ENCODE assay signal across 1 cellular context in the genomic region with DNA sequence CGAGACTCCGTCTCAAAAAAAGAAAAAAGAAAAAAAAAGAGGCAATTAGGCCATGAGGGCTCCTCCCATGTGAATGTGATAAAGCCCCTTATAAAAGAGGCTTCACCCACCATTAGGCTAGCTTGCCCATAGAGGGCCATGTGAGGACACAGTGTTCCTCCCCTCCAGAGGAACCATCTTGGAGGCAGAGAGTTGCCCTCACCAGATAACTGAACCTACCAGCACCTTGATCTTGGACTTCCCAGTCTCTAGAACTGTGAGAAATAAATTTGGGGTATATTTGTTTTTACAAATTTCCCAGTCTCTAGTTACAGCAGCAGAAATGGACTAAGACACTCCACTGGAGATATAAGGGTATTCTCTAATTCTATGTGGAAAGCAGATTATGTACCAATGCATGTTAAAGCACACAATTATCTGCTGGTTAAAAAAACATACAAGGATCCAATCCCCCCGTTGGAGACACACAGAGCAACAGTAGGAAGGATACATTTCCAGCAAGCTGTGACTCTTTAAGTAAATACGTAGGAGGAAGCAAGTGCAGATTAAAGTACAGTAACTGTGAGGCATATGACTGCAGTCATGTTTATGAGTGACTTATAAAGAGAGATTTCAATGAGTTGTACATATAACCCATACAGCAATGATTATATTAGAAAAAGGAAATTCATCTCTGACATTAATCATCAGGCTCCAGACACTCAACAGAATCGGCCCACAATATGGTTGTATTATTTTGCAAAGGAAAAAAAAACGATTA.
TF ChIP-seq lines count a peak whose summit lies in the region.

No MANE protein-coding gene starts in this region.

TF ChIP-seq in HepG2, 621 proteins besides CTCF, POLR2A, EP300 and RAD21 (continued from another document and continues in another):
- TF ChIP-seq, protein P1, sequence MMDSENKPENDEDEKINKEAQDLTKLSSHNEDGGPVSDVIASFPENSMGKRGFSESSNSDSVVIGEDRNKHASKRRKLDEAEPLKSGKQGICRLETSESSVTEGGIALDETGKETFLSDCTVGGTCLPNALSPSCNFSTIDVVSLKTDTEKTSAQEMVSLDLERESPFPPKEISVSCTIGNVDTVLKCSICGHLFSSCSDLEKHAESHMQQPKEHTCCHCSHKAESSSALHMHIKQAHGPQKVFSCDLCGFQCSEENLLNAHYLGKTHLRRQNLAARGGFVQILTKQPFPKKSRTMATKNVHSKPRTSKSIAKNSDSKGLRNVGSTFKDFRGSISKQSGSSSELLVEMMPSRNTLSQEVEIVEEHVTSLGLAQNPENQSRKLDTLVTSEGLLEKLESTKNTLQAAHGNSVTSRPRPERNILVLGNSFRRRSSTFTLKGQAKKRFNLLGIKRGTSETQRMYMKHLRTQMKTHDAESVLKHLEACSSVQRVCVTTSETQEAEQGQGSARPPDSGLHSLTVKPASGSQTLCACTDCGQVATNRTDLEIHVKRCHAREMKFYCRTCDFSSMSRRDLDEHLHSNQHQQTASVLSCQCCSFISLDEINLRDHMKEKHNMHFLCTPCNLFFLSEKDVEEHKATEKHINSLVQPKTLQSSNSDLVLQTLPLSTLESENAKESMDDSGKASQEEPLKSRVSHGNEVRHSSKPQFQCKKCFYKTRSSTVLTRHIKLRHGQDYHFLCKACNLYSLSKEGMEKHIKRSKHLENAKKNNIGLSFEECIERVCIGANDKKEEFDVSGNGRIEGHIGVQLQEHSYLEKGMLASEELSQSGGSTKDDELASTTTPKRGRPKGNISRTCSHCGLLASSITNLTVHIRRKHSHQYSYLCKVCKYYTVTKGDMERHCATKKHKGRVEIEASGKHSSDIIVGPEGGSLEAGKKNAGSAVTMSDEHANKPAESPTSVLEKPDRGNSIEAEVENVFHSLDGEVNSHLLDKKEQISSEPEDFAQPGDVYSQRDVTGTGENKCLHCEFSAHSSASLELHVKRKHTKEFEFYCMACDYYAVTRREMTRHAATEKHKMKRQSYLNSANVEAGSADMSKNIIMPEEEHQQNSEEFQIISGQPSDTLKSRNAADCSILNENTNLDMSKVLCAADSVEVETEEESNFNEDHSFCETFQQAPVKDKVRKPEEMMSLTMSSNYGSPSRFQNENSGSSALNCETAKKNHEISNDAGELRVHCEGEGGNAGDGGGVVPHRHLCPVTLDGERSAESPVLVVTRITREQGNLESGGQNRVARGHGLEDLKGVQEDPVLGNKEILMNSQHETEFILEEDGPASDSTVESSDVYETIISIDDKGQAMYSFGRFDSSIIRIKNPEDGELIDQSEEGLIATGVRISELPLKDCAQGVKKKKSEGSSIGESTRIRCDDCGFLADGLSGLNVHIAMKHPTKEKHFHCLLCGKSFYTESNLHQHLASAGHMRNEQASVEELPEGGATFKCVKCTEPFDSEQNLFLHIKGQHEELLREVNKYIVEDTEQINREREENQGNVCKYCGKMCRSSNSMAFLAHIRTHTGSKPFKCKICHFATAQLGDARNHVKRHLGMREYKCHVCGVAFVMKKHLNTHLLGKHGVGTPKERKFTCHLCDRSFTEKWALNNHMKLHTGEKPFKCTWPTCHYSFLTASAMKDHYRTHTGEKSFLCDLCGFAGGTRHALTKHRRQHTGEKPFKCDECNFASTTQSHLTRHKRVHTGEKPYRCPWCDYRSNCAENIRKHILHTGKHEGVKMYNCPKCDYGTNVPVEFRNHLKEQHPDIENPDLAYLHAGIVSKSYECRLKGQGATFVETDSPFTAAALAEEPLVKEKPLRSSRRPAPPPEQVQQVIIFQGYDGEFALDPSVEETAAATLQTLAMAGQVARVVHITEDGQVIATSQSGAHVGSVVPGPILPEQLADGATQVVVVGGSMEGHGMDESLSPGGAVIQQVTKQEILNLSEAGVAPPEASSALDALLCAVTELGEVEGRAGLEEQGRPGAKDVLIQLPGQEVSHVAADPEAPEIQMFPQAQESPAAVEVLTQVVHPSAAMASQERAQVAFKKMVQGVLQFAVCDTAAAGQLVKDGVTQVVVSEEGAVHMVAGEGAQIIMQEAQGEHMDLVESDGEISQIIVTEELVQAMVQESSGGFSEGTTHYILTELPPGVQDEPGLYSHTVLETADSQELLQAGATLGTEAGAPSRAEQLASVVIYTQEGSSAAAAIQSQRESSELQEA (CRISPR knock-in tag; IDR thresholded peaks at IDR 0.05; ENCODE audit: not compliant biosample characterization), result no peak
- TF ChIP-seq, protein P2, sequence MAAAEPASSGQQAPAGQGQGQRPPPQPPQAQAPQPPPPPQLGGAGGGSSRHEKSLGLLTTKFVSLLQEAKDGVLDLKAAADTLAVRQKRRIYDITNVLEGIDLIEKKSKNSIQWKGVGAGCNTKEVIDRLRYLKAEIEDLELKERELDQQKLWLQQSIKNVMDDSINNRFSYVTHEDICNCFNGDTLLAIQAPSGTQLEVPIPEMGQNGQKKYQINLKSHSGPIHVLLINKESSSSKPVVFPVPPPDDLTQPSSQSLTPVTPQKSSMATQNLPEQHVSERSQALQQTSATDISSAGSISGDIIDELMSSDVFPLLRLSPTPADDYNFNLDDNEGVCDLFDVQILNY (CRISPR knock-in tag; conservative IDR thresholded peaks at IDR 0.05), result no peak
- TF ChIP-seq HNRNPK (IDR thresholded peaks at IDR 0.05; ENCODE audit: low read depth, low read length, poor library complexity, severe bottlenecking) (no peak), ZSCAN31 (CRISPR knock-in tag; IDR thresholded peaks at IDR 0.05; ENCODE audit: low read depth) (no peak), ZBTB1 (CRISPR knock-in tag; IDR thresholded peaks at IDR 0.05; ENCODE audit: borderline replicate concordance) (no peak), AHR (CRISPR knock-in tag; IDR thresholded peaks at IDR 0.05) (no peak), DNMT3B (CRISPR knock-in tag; conservative IDR thresholded peaks at IDR 0.05) (no peak), ZFP36 (IDR thresholded peaks at IDR 0.05; ENCODE audit: borderline replicate concordance, low read depth, low read length, partially characterized antibody) (no peak), ZNF263 (CRISPR knock-in tag; IDR thresholded peaks at IDR 0.05) (no peak), PAWR (CRISPR knock-in tag; IDR thresholded peaks at IDR 0.05; ENCODE audit: borderline replicate concordance) (no peak), HDAC1 (CRISPR knock-in tag; IDR thresholded peaks at IDR 0.05) (peak; percentile 50; the same call in 1 of the 2 replicates), NFE2L1 (CRISPR knock-in tag; IDR thresholded peaks at IDR 0.05; ENCODE audit: borderline replicate concordance) (no peak), GABPB1 (CRISPR knock-in tag; IDR thresholded peaks at IDR 0.05) (no peak), YEATS2 (CRISPR knock-in tag; IDR thresholded peaks at IDR 0.05; ENCODE audit: borderline replicate concordance) (no peak), AGO2 (optimal IDR thresholded peaks at IDR 0.05; ENCODE audit: low read depth, low read length) (no peak), FOXP1 (IDR thresholded peaks at IDR 0.05) (no peak), FOXP1 (CRISPR knock-in tag; IDR thresholded peaks at IDR 0.05) (peak; percentile 49; the same call in 1 of the 2 replicates), EEA1 (CRISPR knock-in tag; IDR thresholded peaks at IDR 0.05; ENCODE audit: borderline replicate concordance) (no peak), RFX5 (IDR thresholded peaks at IDR 0.05; ENCODE audit: low read depth, low read length) (no peak), ZNF607 (CRISPR knock-in tag; IDR thresholded peaks at IDR 0.05; ENCODE audit: borderline replicate concordance) (no peak), GLI4 (CRISPR knock-in tag; IDR thresholded peaks at IDR 0.05; ENCODE audit: borderline replicate concordance) (no peak), GZF1 (CRISPR knock-in tag; IDR thresholded peaks at IDR 0.05) (no peak), ZKSCAN5 (CRISPR knock-in tag; IDR thresholded peaks at IDR 0.05) (no peak), SIN3A (IDR thresholded peaks at IDR 0.05; ENCODE audit: borderline replicate concordance, low read depth, low read length) (no peak), ZNF598 (CRISPR knock-in tag; IDR thresholded peaks at IDR 0.05; ENCODE audit: borderline replicate concordance) (no peak), ZNF670 (CRISPR knock-in tag; IDR thresholded peaks at IDR 0.05; ENCODE audit: borderline replicate concordance) (no peak), POLR2AphosphoS2 (IDR thresholded peaks at IDR 0.05; ENCODE audit: low read depth, low read length) (no peak), TAF15 (IDR thresholded peaks at IDR 0.05; ENCODE audit: low read depth, low read length, poor library complexity, severe bottlenecking) (no peak), ZNF550 (CRISPR knock-in tag; IDR thresholded peaks at IDR 0.05; ENCODE audit: borderline replicate concordance) (no peak), ZNF841 (CRISPR knock-in tag; IDR thresholded peaks at IDR 0.05; ENCODE audit: borderline replicate concordance) (no peak), ZNF496 (CRISPR knock-in tag; IDR thresholded peaks at IDR 0.05; ENCODE audit: insufficient replicate concordance) (no peak), ZNF562 (CRISPR knock-in tag; IDR thresholded peaks at IDR 0.05; ENCODE audit: borderline replicate concordance) (no peak), HCFC1 (IDR thresholded peaks at IDR 0.05; ENCODE audit: low read depth, low read length) (no peak)
- TF ChIP-seq, protein P3, sequence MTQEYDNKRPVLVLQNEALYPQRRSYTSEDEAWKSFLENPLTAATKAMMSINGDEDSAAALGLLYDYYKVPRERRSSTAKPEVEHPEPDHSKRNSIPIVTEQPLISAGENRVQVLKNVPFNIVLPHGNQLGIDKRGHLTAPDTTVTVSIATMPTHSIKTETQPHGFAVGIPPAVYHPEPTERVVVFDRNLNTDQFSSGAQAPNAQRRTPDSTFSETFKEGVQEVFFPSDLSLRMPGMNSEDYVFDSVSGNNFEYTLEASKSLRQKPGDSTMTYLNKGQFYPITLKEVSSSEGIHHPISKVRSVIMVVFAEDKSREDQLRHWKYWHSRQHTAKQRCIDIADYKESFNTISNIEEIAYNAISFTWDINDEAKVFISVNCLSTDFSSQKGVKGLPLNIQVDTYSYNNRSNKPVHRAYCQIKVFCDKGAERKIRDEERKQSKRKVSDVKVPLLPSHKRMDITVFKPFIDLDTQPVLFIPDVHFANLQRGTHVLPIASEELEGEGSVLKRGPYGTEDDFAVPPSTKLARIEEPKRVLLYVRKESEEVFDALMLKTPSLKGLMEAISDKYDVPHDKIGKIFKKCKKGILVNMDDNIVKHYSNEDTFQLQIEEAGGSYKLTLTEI (CRISPR knock-in tag; conservative IDR thresholded peaks at IDR 0.05), result no peak
- TF ChIP-seq, protein P4, sequence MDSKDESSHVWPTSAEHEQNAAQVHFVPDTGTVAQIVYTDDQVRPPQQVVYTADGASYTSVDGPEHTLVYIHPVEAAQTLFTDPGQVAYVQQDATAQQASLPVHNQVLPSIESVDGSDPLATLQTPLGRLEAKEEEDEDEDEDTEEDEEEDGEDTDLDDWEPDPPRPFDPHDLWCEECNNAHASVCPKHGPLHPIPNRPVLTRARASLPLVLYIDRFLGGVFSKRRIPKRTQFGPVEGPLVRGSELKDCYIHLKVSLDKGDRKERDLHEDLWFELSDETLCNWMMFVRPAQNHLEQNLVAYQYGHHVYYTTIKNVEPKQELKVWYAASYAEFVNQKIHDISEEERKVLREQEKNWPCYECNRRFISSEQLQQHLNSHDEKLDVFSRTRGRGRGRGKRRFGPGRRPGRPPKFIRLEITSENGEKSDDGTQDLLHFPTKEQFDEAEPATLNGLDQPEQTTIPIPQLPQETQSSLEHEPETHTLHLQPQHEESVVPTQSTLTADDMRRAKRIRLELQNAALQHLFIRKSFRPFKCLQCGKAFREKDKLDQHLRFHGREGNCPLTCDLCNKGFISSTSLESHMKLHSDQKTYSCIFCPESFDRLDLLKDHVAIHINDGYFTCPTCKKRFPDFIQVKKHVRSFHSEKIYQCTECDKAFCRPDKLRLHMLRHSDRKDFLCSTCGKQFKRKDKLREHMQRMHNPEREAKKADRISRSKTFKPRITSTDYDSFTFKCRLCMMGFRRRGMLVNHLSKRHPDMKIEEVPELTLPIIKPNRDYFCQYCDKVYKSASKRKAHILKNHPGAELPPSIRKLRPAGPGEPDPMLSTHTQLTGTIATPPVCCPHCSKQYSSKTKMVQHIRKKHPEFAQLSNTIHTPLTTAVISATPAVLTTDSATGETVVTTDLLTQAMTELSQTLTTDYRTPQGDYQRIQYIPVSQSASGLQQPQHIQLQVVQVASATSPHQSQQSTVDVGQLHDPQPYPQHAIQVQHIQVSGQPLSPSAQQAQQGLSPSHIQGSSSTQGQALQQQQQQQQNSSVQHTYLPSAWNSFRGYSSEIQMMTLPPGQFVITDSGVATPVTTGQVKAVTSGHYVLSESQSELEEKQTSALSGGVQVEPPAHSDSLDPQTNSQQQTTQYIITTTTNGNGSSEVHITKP (CRISPR knock-in tag; IDR thresholded peaks at IDR 0.05; ENCODE audit: low read depth), result no peak
- TF ChIP-seq, protein P5, sequence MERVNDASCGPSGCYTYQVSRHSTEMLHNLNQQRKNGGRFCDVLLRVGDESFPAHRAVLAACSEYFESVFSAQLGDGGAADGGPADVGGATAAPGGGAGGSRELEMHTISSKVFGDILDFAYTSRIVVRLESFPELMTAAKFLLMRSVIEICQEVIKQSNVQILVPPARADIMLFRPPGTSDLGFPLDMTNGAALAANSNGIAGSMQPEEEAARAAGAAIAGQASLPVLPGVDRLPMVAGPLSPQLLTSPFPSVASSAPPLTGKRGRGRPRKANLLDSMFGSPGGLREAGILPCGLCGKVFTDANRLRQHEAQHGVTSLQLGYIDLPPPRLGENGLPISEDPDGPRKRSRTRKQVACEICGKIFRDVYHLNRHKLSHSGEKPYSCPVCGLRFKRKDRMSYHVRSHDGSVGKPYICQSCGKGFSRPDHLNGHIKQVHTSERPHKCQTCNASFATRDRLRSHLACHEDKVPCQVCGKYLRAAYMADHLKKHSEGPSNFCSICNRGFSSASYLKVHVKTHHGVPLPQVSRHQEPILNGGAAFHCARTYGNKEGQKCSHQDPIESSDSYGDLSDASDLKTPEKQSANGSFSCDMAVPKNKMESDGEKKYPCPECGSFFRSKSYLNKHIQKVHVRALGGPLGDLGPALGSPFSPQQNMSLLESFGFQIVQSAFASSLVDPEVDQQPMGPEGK (CRISPR knock-in tag; IDR thresholded peaks at IDR 0.05), result no peak
- TF ChIP-seq, protein P6, sequence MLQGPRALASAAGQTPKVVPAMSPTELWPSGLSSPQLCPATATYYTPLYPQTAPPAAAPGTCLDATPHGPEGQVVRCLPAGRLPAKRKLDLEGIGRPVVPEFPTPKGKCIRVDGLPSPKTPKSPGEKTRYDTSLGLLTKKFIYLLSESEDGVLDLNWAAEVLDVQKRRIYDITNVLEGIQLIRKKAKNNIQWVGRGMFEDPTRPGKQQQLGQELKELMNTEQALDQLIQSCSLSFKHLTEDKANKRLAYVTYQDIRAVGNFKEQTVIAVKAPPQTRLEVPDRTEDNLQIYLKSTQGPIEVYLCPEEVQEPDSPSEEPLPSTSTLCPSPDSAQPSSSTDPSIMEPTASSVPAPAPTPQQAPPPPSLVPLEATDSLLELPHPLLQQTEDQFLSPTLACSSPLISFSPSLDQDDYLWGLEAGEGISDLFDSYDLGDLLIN (CRISPR knock-in tag; IDR thresholded peaks at IDR 0.05; ENCODE audit: borderline replicate concordance), result no peak
- TF ChIP-seq, protein P7, sequence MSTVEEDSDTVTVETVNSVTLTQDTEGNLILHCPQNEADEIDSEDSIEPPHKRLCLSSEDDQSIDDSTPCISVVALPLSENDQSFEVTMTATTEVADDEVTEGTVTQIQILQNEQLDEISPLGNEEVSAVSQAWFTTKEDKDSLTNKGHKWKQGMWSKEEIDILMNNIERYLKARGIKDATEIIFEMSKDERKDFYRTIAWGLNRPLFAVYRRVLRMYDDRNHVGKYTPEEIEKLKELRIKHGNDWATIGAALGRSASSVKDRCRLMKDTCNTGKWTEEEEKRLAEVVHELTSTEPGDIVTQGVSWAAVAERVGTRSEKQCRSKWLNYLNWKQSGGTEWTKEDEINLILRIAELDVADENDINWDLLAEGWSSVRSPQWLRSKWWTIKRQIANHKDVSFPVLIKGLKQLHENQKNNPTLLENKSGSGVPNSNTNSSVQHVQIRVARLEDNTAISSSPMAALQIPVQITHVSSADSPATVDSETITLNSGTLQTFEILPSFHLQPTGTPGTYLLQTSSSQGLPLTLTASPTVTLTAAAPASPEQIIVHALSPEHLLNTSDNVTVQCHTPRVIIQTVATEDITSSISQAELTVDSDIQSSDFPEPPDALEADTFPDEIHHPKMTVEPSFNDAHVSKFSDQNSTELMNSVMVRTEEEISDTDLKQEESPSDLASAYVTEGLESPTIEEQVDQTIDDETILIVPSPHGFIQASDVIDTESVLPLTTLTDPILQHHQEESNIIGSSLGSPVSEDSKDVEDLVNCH (CRISPR knock-in tag; IDR thresholded peaks at IDR 0.05), result no peak
